Comparison of ENCODE assay signal across 1 cellular context in the genomic region with DNA sequence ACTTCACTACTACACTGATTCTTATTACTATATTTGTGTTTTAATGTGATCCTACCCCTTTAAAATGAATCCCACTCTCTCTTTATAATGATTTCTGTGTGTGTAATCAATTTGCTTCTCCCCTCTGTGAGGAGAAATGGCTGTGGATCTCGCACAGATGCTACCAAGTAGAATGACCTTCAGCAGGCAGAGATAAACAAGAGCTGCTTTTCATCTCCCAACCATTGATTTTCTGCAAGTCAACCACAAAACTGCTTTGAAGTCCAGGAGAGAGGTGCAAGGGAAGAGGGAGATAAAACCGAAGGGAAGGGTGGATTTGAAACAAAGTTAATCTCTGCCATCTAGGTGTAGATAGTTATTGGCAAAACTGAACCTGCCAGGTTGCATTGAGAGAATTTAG.
TF ChIP-seq lines count a peak whose summit lies in the region.

No MANE protein-coding gene starts in this region.

TF ChIP-seq in HepG2, 621 proteins besides CTCF, POLR2A, EP300 and RAD21 (continued from another document and continues in another):
- TF ChIP-seq ZNF687 (CRISPR knock-in tag; IDR thresholded peaks at IDR 0.05) = no peak
- TF ChIP-seq, protein P1, sequence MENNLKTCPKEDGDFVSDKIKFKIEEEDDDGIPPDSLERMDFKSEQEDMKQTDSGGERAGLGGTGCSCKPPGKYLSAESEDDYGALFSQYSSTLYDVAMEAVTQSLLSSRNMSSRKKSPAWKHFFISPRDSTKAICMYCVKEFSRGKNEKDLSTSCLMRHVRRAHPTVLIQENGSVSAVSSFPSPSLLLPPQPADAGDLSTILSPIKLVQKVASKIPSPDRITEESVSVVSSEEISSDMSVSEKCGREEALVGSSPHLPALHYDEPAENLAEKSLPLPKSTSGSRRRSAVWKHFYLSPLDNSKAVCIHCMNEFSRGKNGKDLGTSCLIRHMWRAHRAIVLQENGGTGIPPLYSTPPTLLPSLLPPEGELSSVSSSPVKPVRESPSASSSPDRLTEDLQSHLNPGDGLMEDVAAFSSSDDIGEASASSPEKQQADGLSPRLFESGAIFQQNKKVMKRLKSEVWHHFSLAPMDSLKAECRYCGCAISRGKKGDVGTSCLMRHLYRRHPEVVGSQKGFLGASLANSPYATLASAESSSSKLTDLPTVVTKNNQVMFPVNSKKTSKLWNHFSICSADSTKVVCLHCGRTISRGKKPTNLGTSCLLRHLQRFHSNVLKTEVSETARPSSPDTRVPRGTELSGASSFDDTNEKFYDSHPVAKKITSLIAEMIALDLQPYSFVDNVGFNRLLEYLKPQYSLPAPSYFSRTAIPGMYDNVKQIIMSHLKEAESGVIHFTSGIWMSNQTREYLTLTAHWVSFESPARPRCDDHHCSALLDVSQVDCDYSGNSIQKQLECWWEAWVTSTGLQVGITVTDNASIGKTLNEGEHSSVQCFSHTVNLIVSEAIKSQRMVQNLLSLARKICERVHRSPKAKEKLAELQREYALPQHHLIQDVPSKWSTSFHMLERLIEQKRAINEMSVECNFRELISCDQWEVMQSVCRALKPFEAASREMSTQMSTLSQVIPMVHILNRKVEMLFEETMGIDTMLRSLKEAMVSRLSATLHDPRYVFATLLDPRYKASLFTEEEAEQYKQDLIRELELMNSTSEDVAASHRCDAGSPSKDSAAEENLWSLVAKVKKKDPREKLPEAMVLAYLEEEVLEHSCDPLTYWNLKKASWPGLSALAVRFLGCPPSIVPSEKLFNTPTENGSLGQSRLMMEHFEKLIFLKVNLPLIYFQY (CRISPR knock-in tag; IDR thresholded peaks at IDR 0.05; ENCODE audit: borderline replicate concordance) = no peak
- TF ChIP-seq ZNF282 (IDR thresholded peaks at IDR 0.05; ENCODE audit: partially characterized antibody) = no peak
- TF ChIP-seq ZIK1 (CRISPR knock-in tag; IDR thresholded peaks at IDR 0.05; ENCODE audit: borderline replicate concordance, low read depth) = no peak
- no peak for TF ChIP-seq REXO4 (CRISPR knock-in tag; IDR thresholded peaks at IDR 0.05; ENCODE audit: borderline replicate concordance)
- TF ChIP-seq SAP130 (CRISPR knock-in tag; IDR thresholded peaks at IDR 0.05; ENCODE audit: low read depth) = peak; percentile 54
- TF ChIP-seq ZNF879 (CRISPR knock-in tag; IDR thresholded peaks at IDR 0.05) = no peak
- no peak for TF ChIP-seq PHF20 (CRISPR knock-in tag; IDR thresholded peaks at IDR 0.05)
- TF ChIP-seq ZNF275 (CRISPR knock-in tag; IDR thresholded peaks at IDR 0.05; ENCODE audit: borderline replicate concordance) = no peak
- TF ChIP-seq HES4 (CRISPR knock-in tag; IDR thresholded peaks at IDR 0.05; ENCODE audit: borderline replicate concordance) = no peak
- peak; percentile 94 for TF ChIP-seq MIXL1 (CRISPR knock-in tag; IDR thresholded peaks at IDR 0.05)
- TF ChIP-seq ZNF572 (CRISPR knock-in tag; IDR thresholded peaks at IDR 0.05) = no peak
- TF ChIP-seq, protein P2, sequence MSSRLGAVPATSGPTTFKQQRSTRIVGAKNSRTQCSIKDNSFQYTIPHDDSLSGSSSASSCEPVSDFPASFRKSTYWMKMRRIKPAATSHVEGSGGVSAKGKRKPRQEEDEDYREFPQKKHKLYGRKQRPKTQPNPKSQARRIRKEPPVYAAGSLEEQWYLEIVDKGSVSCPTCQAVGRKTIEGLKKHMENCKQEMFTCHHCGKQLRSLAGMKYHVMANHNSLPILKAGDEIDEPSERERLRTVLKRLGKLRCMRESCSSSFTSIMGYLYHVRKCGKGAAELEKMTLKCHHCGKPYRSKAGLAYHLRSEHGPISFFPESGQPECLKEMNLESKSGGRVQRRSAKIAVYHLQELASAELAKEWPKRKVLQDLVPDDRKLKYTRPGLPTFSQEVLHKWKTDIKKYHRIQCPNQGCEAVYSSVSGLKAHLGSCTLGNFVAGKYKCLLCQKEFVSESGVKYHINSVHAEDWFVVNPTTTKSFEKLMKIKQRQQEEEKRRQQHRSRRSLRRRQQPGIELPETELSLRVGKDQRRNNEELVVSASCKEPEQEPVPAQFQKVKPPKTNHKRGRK (CRISPR knock-in tag; IDR thresholded peaks at IDR 0.05) = no peak
- TF ChIP-seq GATA4 (IDR thresholded peaks at IDR 0.05; ENCODE audit: borderline replicate concordance, low read depth) = peak; percentile 90
- TF ChIP-seq ZNF644 (CRISPR knock-in tag; IDR thresholded peaks at IDR 0.05; ENCODE audit: low read depth) = peak; percentile 91
- TF ChIP-seq ZNF660 (CRISPR knock-in tag; IDR thresholded peaks at IDR 0.05; ENCODE audit: borderline replicate concordance, low read depth) = no peak
- TF ChIP-seq, protein P3, sequence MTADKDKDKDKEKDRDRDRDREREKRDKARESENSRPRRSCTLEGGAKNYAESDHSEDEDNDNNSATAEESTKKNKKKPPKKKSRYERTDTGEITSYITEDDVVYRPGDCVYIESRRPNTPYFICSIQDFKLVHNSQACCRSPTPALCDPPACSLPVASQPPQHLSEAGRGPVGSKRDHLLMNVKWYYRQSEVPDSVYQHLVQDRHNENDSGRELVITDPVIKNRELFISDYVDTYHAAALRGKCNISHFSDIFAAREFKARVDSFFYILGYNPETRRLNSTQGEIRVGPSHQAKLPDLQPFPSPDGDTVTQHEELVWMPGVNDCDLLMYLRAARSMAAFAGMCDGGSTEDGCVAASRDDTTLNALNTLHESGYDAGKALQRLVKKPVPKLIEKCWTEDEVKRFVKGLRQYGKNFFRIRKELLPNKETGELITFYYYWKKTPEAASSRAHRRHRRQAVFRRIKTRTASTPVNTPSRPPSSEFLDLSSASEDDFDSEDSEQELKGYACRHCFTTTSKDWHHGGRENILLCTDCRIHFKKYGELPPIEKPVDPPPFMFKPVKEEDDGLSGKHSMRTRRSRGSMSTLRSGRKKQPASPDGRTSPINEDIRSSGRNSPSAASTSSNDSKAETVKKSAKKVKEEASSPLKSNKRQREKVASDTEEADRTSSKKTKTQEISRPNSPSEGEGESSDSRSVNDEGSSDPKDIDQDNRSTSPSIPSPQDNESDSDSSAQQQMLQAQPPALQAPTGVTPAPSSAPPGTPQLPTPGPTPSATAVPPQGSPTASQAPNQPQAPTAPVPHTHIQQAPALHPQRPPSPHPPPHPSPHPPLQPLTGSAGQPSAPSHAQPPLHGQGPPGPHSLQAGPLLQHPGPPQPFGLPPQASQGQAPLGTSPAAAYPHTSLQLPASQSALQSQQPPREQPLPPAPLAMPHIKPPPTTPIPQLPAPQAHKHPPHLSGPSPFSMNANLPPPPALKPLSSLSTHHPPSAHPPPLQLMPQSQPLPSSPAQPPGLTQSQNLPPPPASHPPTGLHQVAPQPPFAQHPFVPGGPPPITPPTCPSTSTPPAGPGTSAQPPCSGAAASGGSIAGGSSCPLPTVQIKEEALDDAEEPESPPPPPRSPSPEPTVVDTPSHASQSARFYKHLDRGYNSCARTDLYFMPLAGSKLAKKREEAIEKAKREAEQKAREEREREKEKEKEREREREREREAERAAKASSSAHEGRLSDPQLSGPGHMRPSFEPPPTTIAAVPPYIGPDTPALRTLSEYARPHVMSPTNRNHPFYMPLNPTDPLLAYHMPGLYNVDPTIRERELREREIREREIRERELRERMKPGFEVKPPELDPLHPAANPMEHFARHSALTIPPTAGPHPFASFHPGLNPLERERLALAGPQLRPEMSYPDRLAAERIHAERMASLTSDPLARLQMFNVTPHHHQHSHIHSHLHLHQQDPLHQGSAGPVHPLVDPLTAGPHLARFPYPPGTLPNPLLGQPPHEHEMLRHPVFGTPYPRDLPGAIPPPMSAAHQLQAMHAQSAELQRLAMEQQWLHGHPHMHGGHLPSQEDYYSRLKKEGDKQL (CRISPR knock-in tag; IDR thresholded peaks at IDR 0.05; ENCODE audit: low read depth) = peak; percentile 88
- TF ChIP-seq NFIC (IDR thresholded peaks at IDR 0.05; ENCODE audit: low read length) = peak; percentile 90
- peak; percentile 95 for TF ChIP-seq PHF5A (CRISPR knock-in tag; IDR thresholded peaks at IDR 0.05; ENCODE audit: low read depth, unreplicated experiment)
- TF ChIP-seq RFXANK (CRISPR knock-in tag; IDR thresholded peaks at IDR 0.05) = no peak
- TF ChIP-seq ZNF720 (CRISPR knock-in tag; IDR thresholded peaks at IDR 0.05) = no peak
- TF ChIP-seq MIER2 (CRISPR knock-in tag; IDR thresholded peaks at IDR 0.05) = peak; percentile 69; the same call in 1 of the 2 replicates
- no peak for TF ChIP-seq FLYWCH1 (CRISPR knock-in tag; IDR thresholded peaks at IDR 0.05)
- no peak for TF ChIP-seq ISX (CRISPR knock-in tag; conservative IDR thresholded peaks at IDR 0.05)
- peak; percentile 69 for TF ChIP-seq ELF3 (CRISPR knock-in tag; IDR thresholded peaks at IDR 0.05)
- peak; percentile 49; the same call in 1 of the 2 replicates for TF ChIP-seq TFAP4 (IDR thresholded peaks at IDR 0.05; ENCODE audit: borderline replicate concordance, low read depth)
- TF ChIP-seq, protein P4, sequence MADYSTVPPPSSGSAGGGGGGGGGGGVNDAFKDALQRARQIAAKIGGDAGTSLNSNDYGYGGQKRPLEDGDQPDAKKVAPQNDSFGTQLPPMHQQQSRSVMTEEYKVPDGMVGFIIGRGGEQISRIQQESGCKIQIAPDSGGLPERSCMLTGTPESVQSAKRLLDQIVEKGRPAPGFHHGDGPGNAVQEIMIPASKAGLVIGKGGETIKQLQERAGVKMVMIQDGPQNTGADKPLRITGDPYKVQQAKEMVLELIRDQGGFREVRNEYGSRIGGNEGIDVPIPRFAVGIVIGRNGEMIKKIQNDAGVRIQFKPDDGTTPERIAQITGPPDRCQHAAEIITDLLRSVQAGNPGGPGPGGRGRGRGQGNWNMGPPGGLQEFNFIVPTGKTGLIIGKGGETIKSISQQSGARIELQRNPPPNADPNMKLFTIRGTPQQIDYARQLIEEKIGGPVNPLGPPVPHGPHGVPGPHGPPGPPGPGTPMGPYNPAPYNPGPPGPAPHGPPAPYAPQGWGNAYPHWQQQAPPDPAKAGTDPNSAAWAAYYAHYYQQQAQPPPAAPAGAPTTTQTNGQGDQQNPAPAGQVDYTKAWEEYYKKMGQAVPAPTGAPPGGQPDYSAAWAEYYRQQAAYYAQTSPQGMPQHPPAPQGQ (CRISPR knock-in tag; IDR thresholded peaks at IDR 0.05; ENCODE audit: borderline replicate concordance) = no peak
- no peak for TF ChIP-seq ELF1 (CRISPR knock-in tag; IDR thresholded peaks at IDR 0.05)
- TF ChIP-seq TOPORS (CRISPR knock-in tag; IDR thresholded peaks at IDR 0.05) = peak; percentile 72; the same call in 1 of the 2 replicates
- TF ChIP-seq ATF4 (CRISPR knock-in tag; IDR thresholded peaks at IDR 0.05) = no peak
- no peak for TF ChIP-seq RORA (CRISPR knock-in tag; IDR thresholded peaks at IDR 0.05)
- TF ChIP-seq HOXA9 (CRISPR knock-in tag; IDR thresholded peaks at IDR 0.05; ENCODE audit: borderline replicate concordance) = no peak
- TF ChIP-seq MAX (IDR thresholded peaks at IDR 0.05) = 0 out of 2 replicates have a peak, but pooled peaks have one; percentile 44
